18 cellular contexts compared by ENCODE assay signal in genomic region chr9:35574578-35575104, GRCh38. TPM values are rescaled to one million over a fixed set of nuclear protein-coding genes. Genes with fewer than 3 reads are reported as not detected.
DNase-seq lines count a peak whose midpoint lies in the region; ATAC-seq, FAIRE-seq and TF ChIP-seq lines count a peak whose summit lies in the region.
"Had no signal": no experiment of that assay in that cellular context is flagged by ENCODE, and none has a peak within 500 bp of the region (broad histone marks: within the 10 kb centered on the region; RNA-seq: fewer than 3 reads in every experiment).

No MANE protein-coding gene starts in this region.

- BruUV-seq in K562 (replicated peaks; lab: Mats Ljungman, UMichigan): no TSS peak

- TF ChIP-seq POLR2A in K562 (conservative IDR thresholded peaks at IDR 0.05) (no peak), thyroid gland (IDR thresholded peaks at IDR 0.05) (no peak)

- peak; percentile 82 for DNase-seq in NAMALWA (ENCODE audit: low spot score)
- no peak for DNase-seq in K562 (ENCODE audit: extremely low read depth in 1 of 4, low spot score in 3 of 4)
- DNase-seq in mesendoderm: peak; percentile 21
- no peak for DNase-seq in thyroid gland
- no peak for DNase-seq in KBM-7
- DNase-seq in activated T-cell treated with anti-CD3 and anti-CD28 coated beads, Interleukin-2, amount 50 U/mL, for 4 hours: no peak
- DNase-seq: AML-193; Caco-2; CD4-positive, alpha-beta T cell; H9 had no signal

- H3K27me3 Mint-ChIP-seq in activated T-cell treated with anti-CD3 and anti-CD28 coated beads, Interleukin-2, amount 50 U/mL, for 4 hours (ENCODE audit: low read depth): no peaks in the 10 kb centered on the region
- H3K27me3 Mint-ChIP-seq: CD4-positive, alpha-beta T cell had no signal

- no peaks in the 10 kb centered on the region for H3K36me3 ChIP-seq in K562 (ENCODE audit: control insufficient read depth, insufficient read depth, low read length)
- H3K36me3 ChIP-seq in mesendoderm (ENCODE audit: control insufficient read depth, insufficient read depth, low read length): no peaks in the 10 kb centered on the region
- no peaks in the 10 kb centered on the region for H3K36me3 ChIP-seq in thyroid gland

- no peak overlapping the region for H3K4me3 Mint-ChIP-seq in activated T-cell treated with anti-CD3 and anti-CD28 coated beads, Interleukin-2, amount 50 U/mL, for 4 hours
- H3K4me3 Mint-ChIP-seq: CD4-positive, alpha-beta T cell; H9 had no signal

- peaks cover 16% of the 10 kb centered on the region for H3K4me1 Mint-ChIP-seq in activated T-cell treated with anti-CD3 and anti-CD28 coated beads, Interleukin-2, amount 50 U/mL, for 4 hours (ENCODE audit: low read depth)

- TF ChIP-seq EP300 in K562 (IDR thresholded peaks at IDR 0.05; ENCODE audit: low read length): no peak

- ATAC-seq in K562: no peak
- no peak for ATAC-seq in activated T-cell treated with anti-CD3 and anti-CD28 coated beads, Interleukin-2, amount 50 U/mL, for 4 hours

- H3K18ac ChIP-seq in mesendoderm (ENCODE audit: low read length): no peak overlapping the region

- TF ChIP-seq RAD21 in K562 (CRISPR knock-in tag; conservative IDR thresholded peaks at IDR 0.05 in 1 of 2, IDR thresholded peaks at IDR 0.05 in 1 of 2): no peak

- no peak overlapping the region for H3K4me3 ChIP-seq in K562
- no peak overlapping the region for H3K4me3 ChIP-seq in mesendoderm (ENCODE audit: low read length)
- no peak overlapping the region for H3K4me3 ChIP-seq in thyroid gland (replicated peaks in 1 of 3)

- POLR2A ChIA-PET in K562 (lab: Yijun Ruan, JAX): interaction anchor here (0.7 kb wide), 2 partner anchors 12 to 357 kb away, joined by 3 to 6 read pairs; no protein-coding TSS in a partner anchor

- H3K27me3 ChIP-seq in K562 (ENCODE audit: control insufficient read depth in 2 of 2, insufficient read depth in 2 of 2, low read length in 2 of 2): no peaks in the 10 kb centered on the region
- H3K27me3 ChIP-seq in mesendoderm (ENCODE audit: insufficient read depth, low read length, poor library complexity): no peaks in the 10 kb centered on the region
- no peaks in the 10 kb centered on the region for H3K27me3 ChIP-seq in thyroid gland

- no peak overlapping the region for H2BK5ac ChIP-seq in mesendoderm (ENCODE audit: low read length)

- H3K9me1 ChIP-seq in K562 (ENCODE audit: control insufficient read depth, insufficient read depth, low read length): no peaks in the 10 kb centered on the region

- H4K8ac ChIP-seq in mesendoderm (ENCODE audit: low read depth, low read length): no peak overlapping the region

- H3K36me3 Mint-ChIP-seq in activated T-cell treated with anti-CD3 and anti-CD28 coated beads, Interleukin-2, amount 50 U/mL, for 4 hours (ENCODE audit: insufficient read depth): peaks cover 3% of the 10 kb centered on the region

- H2AFZ ChIP-seq in K562 (ENCODE audit: low read depth, low read length): no peak overlapping the region

- in situ Hi-C loops in K562 (cut with MboI): loop anchor here (25.0 kb wide), 1 partner anchor 687 kb away; a partner anchor contains a TSS
- in situ Hi-C loops in KBM-7 (cut with MboI; ENCODE audit: low pct_unique_long_range_greater_than_20kb, low sequenced_read_pairs): no loop called here

- CTCF ChIA-PET in K562 (lab: Yijun Ruan, JAX; ENCODE audit: low intra/inter-chr PET ratio): no interaction called here

- no peak overlapping the region for H2BK15ac ChIP-seq in mesendoderm (replicated peaks; ENCODE audit: low read depth)

- H3K4me2 ChIP-seq in K562 (ENCODE audit: insufficient read depth, low read length) (no peak overlapping the region), mesendoderm (ENCODE audit: low read length) (no peak overlapping the region)

- no peak overlapping the region for H2AK5ac ChIP-seq in mesendoderm (ENCODE audit: low read length)

- H3K4me1 ChIP-seq in K562 (replicated peaks in 1 of 2; ENCODE audit: control insufficient read depth in 2 of 2, insufficient read depth in 2 of 2, low read length in 2 of 2) (no peaks in the 10 kb centered on the region), mesendoderm (ENCODE audit: control insufficient read depth, low read depth, low read length) (no peaks in the 10 kb centered on the region), thyroid gland (no peaks in the 10 kb centered on the region)
- H3K4me1 ChIP-seq: Caco-2 had no signal

- H3K56ac ChIP-seq in mesendoderm (ENCODE audit: low read length): no peak overlapping the region

- H3K27ac ChIP-seq in K562 (ENCODE audit: extremely low read depth, low read depth, low read length): no peak overlapping the region
- H3K27ac ChIP-seq in mesendoderm (ENCODE audit: low read depth, low read length): no peak overlapping the region
- no peak overlapping the region for H3K27ac ChIP-seq in thyroid gland
- H3K27ac ChIP-seq: C4-2B had no signal

- no peak overlapping the region for H3K9ac ChIP-seq in K562 (ENCODE audit: insufficient read depth in 1 of 2, low read depth in 2 of 2, low read length in 2 of 2)
- no peak overlapping the region for H3K9ac ChIP-seq in mesendoderm (ENCODE audit: low read length)

- 0% methylated on average over 2 of the region's 2 CpGs for WGBS in K562 (ENCODE audit: insufficient coverage, low coverage, missing lambda C conversion rate)
- WGBS in mesendoderm (ENCODE audit: extremely low coverage, insufficient coverage, low lambda C conversion rate): no CpG with 5 or more reads among the region's 2 CpGs
- WGBS in thyroid gland, 2 donors: 87 to 100% methylated on average over 2 of the region's 2 CpGs

- no peaks in the 10 kb centered on the region for H3K79me2 ChIP-seq in K562 (ENCODE audit: control insufficient read depth, insufficient read depth, low read length)
- H3K79me2 ChIP-seq in mesendoderm (ENCODE audit: control insufficient read depth, insufficient read depth, low read length): no peaks in the 10 kb centered on the region

- H2BK120ac ChIP-seq in mesendoderm (ENCODE audit: low read depth, low read length): no peak overlapping the region

- intact Hi-C loops in K562 (cut with micrococcal nuclease) (no loop called here), thyroid gland (cut with DNase I) (no loop called here)

- TF ChIP-seq CTCF in K562 (IDR thresholded peaks at IDR 0.05 in 2 of 3, conservative IDR thresholded peaks at IDR 0.05 in 1 of 3; ENCODE audit: insufficient read depth in 2 of 3, low read depth in 1 of 3, low read length in 3 of 3) (no peak), thyroid gland (IDR thresholded peaks at IDR 0.05) (no peak)

- H3K9me3 ChIP-seq in K562 (replicated peaks; ENCODE audit: control insufficient read depth, insufficient read depth, low read depth, low read length) (no peaks in the 10 kb centered on the region), thyroid gland (no peaks in the 10 kb centered on the region)

- no peaks in the 10 kb centered on the region for H3K79me1 ChIP-seq in mesendoderm (ENCODE audit: low read length)

- H3K9me3 Mint-ChIP-seq in activated T-cell treated with anti-CD3 and anti-CD28 coated beads, Interleukin-2, amount 50 U/mL, for 4 hours: peaks cover 5% of the 10 kb centered on the region

- no peak for FAIRE-seq in K562 (lab: Jason Lieb, UNC)
- FAIRE-seq: A204.1, D721Med, G401.6, GM12891, GM19239, H1 had no signal

- H4K5ac ChIP-seq in mesendoderm (ENCODE audit: low read length): no peak overlapping the region

- H3K4ac ChIP-seq in mesendoderm (ENCODE audit: low read depth, low read length): no peak overlapping the region

- H3K23ac ChIP-seq in mesendoderm (ENCODE audit: low read length): no peak overlapping the region

- no peaks in the 10 kb centered on the region for H4K20me1 ChIP-seq in K562 (replicated peaks; ENCODE audit: control insufficient read depth, insufficient read depth, low read length)

RNA-seq across cellular contexts. Expression of gene TESK1, which starts 30.4 kb away (rescaled TPM):
- 31.6 and 38.4 TPM in 2 replicates for total RNA-seq in K562 (2011; cell fraction: chromatin; rRNA removed; ENCODE audit: low replicate concordance)
- 22.0 and 29.9 TPM in 2 replicates for total RNA-seq in K562 (2011; cell fraction: nucleolus; rRNA removed)
- 25.6 and 25.8 TPM in 2 replicates for total RNA-seq in K562 (2011; cell fraction: nucleoplasm; rRNA removed)
- total RNA-seq in K562 (2014; rRNA removed): 3.7 and 4.8 TPM in 2 replicates
- total RNA-seq in K562 (2014; rRNA removed; fragmentation: Illumina TruSeq; extraction: Trizol): 1.8 and 2.1 TPM in 2 replicates
- total RNA-seq in K562 (2015; rRNA removed; fragmentation: Illumina TruSeq; extraction: Trizol): 4.1 and 4.3 TPM in 2 replicates
- total RNA-seq in K562 (2021): 7.9 and 10.4 TPM in 2 replicates
- 5.9 and 6.2 TPM in 2 replicates for polyA plus RNA-seq in K562 (2011; rRNA removed)
- polyA plus RNA-seq in K562 (2011; cell fraction: cytosol; rRNA removed): 5.3 and 8.8 TPM in 2 replicates
- polyA plus RNA-seq in K562 (2011; cell fraction: nucleus; rRNA removed): 40.2 and 56.0 TPM in 2 replicates
- polyA plus RNA-seq in K562 (2012): 11.7 and 15.9 TPM in 2 replicates
- 6.0 and 7.4 TPM in 2 replicates for polyA plus RNA-seq in K562 (2014; fragmentation: Illumina TruSeq; extraction: Trizol)
- under 1 TPM; 0.07 to 0.21 TPM for polyA plus RNA-seq in K562 (2014; fragmentation: Nextera tagmentation; extraction: Ambion mirVana)
- polyA plus RNA-seq in K562 (2014; rRNA removed): 5.9 and 8.1 TPM in 2 replicates
- 5.2 and 5.7 TPM in 2 replicates for polyA minus RNA-seq in K562 (2011; rRNA and poly(A)+ RNA removed)
- 4.2 and 8.7 TPM in 2 replicates for polyA minus RNA-seq in K562 (2011; cell fraction: cytosol; rRNA and poly(A)+ RNA removed)
- polyA minus RNA-seq in K562 (2011; cell fraction: nucleus; rRNA and poly(A)+ RNA removed): 12.4 and 17.7 TPM in 2 replicates
- polyA plus RNA-seq in mesendoderm (2013, experiment 1 of 2): 7.1 TPM
- polyA plus RNA-seq in mesendoderm (2013, experiment 2 of 2): 7.8 TPM
- total RNA-seq in thyroid gland: 10 to 100 TPM; 23.2 to 44.3 (median 37.6) TPM
- 10 to 100 TPM; 42.0 to 57.1 (median 54.9) TPM for total RNA-seq in activated T-cell treated with anti-CD3 and anti-CD28 coated beads, Interleukin-2, amount 50 U/mL, for 4 hours

RNA-seq across cellular contexts. Expression of gene CD72, which starts 43.6 kb away (rescaled TPM):
- total RNA-seq in K562 (2011; cell fraction: chromatin; rRNA removed; ENCODE audit: low replicate concordance): 2.0 and 3.5 TPM in 2 replicates
- 1.8 and 2.2 TPM in 2 replicates for total RNA-seq in K562 (2011; cell fraction: nucleolus; rRNA removed)
- 3.8 and 4.7 TPM in 2 replicates for total RNA-seq in K562 (2011; cell fraction: nucleoplasm; rRNA removed)
- total RNA-seq in K562 (2014; rRNA removed) (0.33 TPM in 1 of 2 replicates, not detected in the other), K562 (2014; rRNA removed; fragmentation: Illumina TruSeq; extraction: Trizol) (0.29 and 0.41 TPM in 2 replicates), K562 (2015; rRNA removed; fragmentation: Illumina TruSeq; extraction: Trizol) (0.62 and 0.75 TPM in 2 replicates), K562 (2021) (0.25 and 0.55 TPM in 2 replicates), thyroid gland (1 to 10 TPM; 1.8 to 5.8 (median 3.1) TPM)
- polyA plus RNA-seq in K562 (2011; rRNA removed) (0.78 and 1.7 TPM in 2 replicates), K562 (2014; fragmentation: Illumina TruSeq; extraction: Trizol) (0.25 and 0.43 TPM in 2 replicates), K562 (2014; fragmentation: Nextera tagmentation; extraction: Ambion mirVana) (under 1 TPM; 0.11 to 0.13 TPM), K562 (2014; rRNA removed) (0.19 and 0.54 TPM in 2 replicates)
- 1.0 TPM in 2 replicates for polyA plus RNA-seq in K562 (2011; cell fraction: cytosol; rRNA removed)
- polyA plus RNA-seq in K562 (2011; cell fraction: nucleus; rRNA removed): 7.0 and 8.5 TPM in 2 replicates
- 0.74 and 0.98 TPM in 2 replicates for polyA plus RNA-seq in K562 (2012)
- polyA minus RNA-seq in K562 (2011; rRNA and poly(A)+ RNA removed): 0.70 and 0.87 TPM in 2 replicates
- not detected in 2 replicates for polyA minus RNA-seq in K562 (2011; cell fraction: cytosol; rRNA and poly(A)+ RNA removed)
- 1.2 and 1.6 TPM in 2 replicates for polyA minus RNA-seq in K562 (2011; cell fraction: nucleus; rRNA and poly(A)+ RNA removed)
- polyA plus RNA-seq in mesendoderm (2013, experiment 1 of 2): 1.2 TPM
- polyA plus RNA-seq in mesendoderm (2013, experiment 2 of 2): 1.6 TPM
- 1 to 10 TPM; 1.8 to 4.5 (median 3.9) TPM for total RNA-seq in activated T-cell treated with anti-CD3 and anti-CD28 coated beads, Interleukin-2, amount 50 U/mL, for 4 hours
- total RNA-seq: HT-29 had no signal

Comparison
In these comparisons a context has a peak if more than half of its experiments do, and no peak if none do; other contexts are left out.
1. DNase-seq: peak in NAMALWA (single experiment) and mesendoderm (single experiment); none in K562 (0 of 4), thyroid gland (0 of 2), KBM-7 (single experiment) and activated T-cell treated with anti-CD3 and anti-CD28 coated beads, Interleukin-2, amount 50 U/mL, for 4 hours (single experiment).